31 cellular contexts compared by ENCODE assay signal in genomic region chr6:35900448-35900847, GRCh38.
"Had no signal": no experiment of that assay in that cellular context is flagged by ENCODE, and none has a peak within 500 bp of the region (broad histone marks: within the 10 kb centered on the region; RNA-seq: fewer than 3 reads in every experiment).

No MANE protein-coding gene starts in this region.

- H3K4me1 ChIP-seq: adrenal gland, body of pancreas, breast epithelium had no signal

- ATAC-seq: activated CD8-positive, alpha-beta T cell treated with anti-CD3 and anti-CD28 coated beads for 36 hours; activated T-cell treated with anti-CD3 and anti-CD28 coated beads, Interleukin-2, amount 50 U/mL, for 72 hours; activated T-helper 17 cell treated with anti-CD3 and anti-CD28 coated beads, Interleukin-2, amount 50 U/mL, for 72 hours; body of pancreas; PC-3; Right ventricle myocardium inferior had no signal

- H3K4me3 ChIP-seq: adrenal gland, body of pancreas, breast epithelium had no signal

- H3K27ac ChIP-seq: adrenal gland, body of pancreas, breast epithelium, RWPE1, WERI-Rb-1 had no signal

- H3K9me3 Mint-ChIP-seq: activated T-helper 17 cell treated with anti-CD3 and anti-CD28 coated beads, Interleukin-2, amount 50 U/mL, for 72 hours had no signal

- DNase-seq: activated CD4-positive, alpha-beta T cell treated with anti-CD3 and anti-CD28 coated beads, Interleukin-2, amount 10 ng/mL, durations not matched to agents 24 days and 14 days; activated CD4-positive, alpha-beta T cell treated with anti-CD3 and anti-CD28 coated beads, Interleukin-2, amount 50 U/mL, for 4 hours; activated CD8-positive, alpha-beta T cell treated with anti-CD3 and anti-CD28 coated beads for 36 hours; activated effector memory CD4-positive, alpha-beta T cell treated with anti-CD3 and anti-CD28 coated beads, Interleukin-2, amount 50 U/mL, for 16 hours; activated naive CD4-positive, alpha-beta T cell; activated naive CD4-positive, alpha-beta T cell treated with anti-CD3 and anti-CD28 coated beads, Interleukin-2, amount 50 U/mL, for 16 hours; activated T-cell treated with anti-CD3 and anti-CD28 coated beads, Interleukin-2, amount 50 U/mL, for 1 hour; activated T-cell treated with anti-CD3 and anti-CD28 coated beads, Interleukin-2, amount 50 U/mL, for 72 hours; adrenal gland; body of pancreas; NCI-H1092 treated with DMSO at 0.1 percent for 48 hours; NCI-H1417; NCI-H146; NCI-H187; NCI-H2029 treated with DMSO at 0.1 percent for 48 hours; NCI-H2107; NCI-H2171; NCI-H510A; NCI-H526; NCI-H748 treated with DMSO at 0.1 percent for 48 hours; NK-92 treated with Interleukin-12 subunit alpha and Interleukin-12 subunit beta, amount 100 ng/mL, for 24 hours; PC-3; SIG-M5; SW 1271; T-helper 1 cell; T1000; WERI-Rb-1 had no signal

- H3K4me3 Mint-ChIP-seq: activated CD4-positive, alpha-beta T cell treated with anti-CD3 and anti-CD28 coated beads, Interleukin-2, amount 10 ng/mL, durations not matched to agents 24 days and 14 days; activated CD8-positive, alpha-beta T cell treated with anti-CD3 and anti-CD28 coated beads for 36 hours; activated T-cell treated with anti-CD3 and anti-CD28 coated beads, Interleukin-2, amount 50 U/mL, for 72 hours; activated T-helper 17 cell treated with anti-CD3 and anti-CD28 coated beads, Interleukin-2, amount 50 U/mL, for 72 hours had no signal

- H3K9me3 ChIP-seq: adrenal gland, breast epithelium had no signal

- H3K36me3 ChIP-seq: adrenal gland, breast epithelium had no signal

- H3K27me3 Mint-ChIP-seq: activated CD4-positive, alpha-beta T cell treated with anti-CD3 and anti-CD28 coated beads, Interleukin-2, amount 10 ng/mL, durations not matched to agents 24 days and 14 days; activated CD8-positive, alpha-beta T cell treated with anti-CD3 and anti-CD28 coated beads for 36 hours; activated T-helper 17 cell treated with anti-CD3 and anti-CD28 coated beads, Interleukin-2, amount 50 U/mL, for 72 hours had no signal

- H3K27me3 ChIP-seq: adrenal gland, body of pancreas, breast epithelium had no signal

- H3K27ac Mint-ChIP-seq: activated CD4-positive, alpha-beta T cell treated with anti-CD3 and anti-CD28 coated beads, Interleukin-2, amount 10 ng/mL, durations not matched to agents 24 days and 14 days; activated CD8-positive, alpha-beta T cell treated with anti-CD3 and anti-CD28 coated beads for 36 hours; activated T-helper 17 cell treated with anti-CD3 and anti-CD28 coated beads, Interleukin-2, amount 50 U/mL, for 72 hours had no signal
